In the genomic region with DNA sequence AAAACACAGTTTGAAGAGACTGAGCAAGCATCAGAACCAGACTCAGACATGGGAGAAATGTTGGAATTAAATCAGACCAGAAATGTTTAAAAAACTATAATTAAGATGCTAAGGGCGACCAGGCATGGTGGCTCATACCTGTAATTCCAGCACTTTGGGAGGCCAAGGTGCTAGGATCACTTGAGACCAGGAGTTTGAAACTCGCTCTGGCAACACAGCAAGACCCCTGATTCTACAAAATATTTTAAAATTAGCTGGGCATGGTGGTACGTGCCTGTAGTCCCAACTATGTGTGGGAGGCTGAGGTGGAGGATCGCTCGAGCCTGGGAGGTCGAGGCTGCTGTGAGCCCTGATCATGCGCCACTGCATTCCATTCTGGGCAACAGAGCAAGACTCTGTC, we compare ENCODE assay signal across 6 cellular contexts.
"Had no signal": no experiment of that assay in that cellular context is flagged by ENCODE, and none has a peak within 500 bp of the region (broad histone marks: within the 10 kb centered on the region; RNA-seq: fewer than 3 reads in every experiment).

No MANE protein-coding gene starts in this region.

- H3K27ac ChIP-seq: GM23248 had no signal

- DNase-seq: GOT3, H7, KBM-7 had no signal

- FAIRE-seq: HTR-8/SVneo had no signal

- H3K4me1 ChIP-seq: HAP-1 had no signal

- H3K9ac ChIP-seq: GM23248 had no signal

- H3K4me3 ChIP-seq: GM23248, HAP-1 had no signal

- H3K36me3 ChIP-seq: HAP-1 had no signal

- H2AFZ ChIP-seq: GM23248 had no signal
